In the genomic region with DNA sequence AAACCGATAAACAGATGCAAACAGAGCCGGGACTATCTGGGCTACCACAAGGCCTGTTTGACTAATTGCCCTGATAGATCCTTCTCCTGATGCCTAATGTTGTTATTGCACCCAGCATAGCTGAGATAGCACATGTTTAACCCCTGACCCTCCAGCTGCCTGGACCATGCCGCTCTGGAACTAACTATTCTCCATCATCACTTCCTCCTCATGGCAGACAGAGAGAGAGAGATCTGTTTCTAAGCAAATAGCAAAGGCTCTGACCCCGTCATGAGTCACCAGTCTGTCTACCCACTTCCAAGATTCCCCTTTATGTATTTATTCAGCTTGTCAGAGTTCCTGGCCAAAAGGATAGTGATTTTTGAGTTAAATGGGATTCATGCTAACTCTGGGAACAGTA, we compare ENCODE assay signal across 1 cellular context.
TF ChIP-seq lines count a peak whose summit lies in the region.

No MANE protein-coding gene starts in this region.

TF ChIP-seq in SK-N-SH, 30 proteins besides CTCF, POLR2A, EP300 and RAD21 (continued from another document):
- TF ChIP-seq, protein P1, sequence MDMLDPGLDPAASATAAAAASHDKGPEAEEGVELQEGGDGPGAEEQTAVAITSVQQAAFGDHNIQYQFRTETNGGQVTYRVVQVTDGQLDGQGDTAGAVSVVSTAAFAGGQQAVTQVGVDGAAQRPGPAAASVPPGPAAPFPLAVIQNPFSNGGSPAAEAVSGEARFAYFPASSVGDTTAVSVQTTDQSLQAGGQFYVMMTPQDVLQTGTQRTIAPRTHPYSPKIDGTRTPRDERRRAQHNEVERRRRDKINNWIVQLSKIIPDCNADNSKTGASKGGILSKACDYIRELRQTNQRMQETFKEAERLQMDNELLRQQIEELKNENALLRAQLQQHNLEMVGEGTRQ (IDR thresholded peaks at IDR 0.05; ENCODE audit: borderline replicate concordance, low read depth, low read length), result no peak
- peak; percentile 61; the same call in 1 of the 2 replicates for TF ChIP-seq YY1 (IDR thresholded peaks at IDR 0.05; ENCODE audit: low read depth)
- TF ChIP-seq, protein P2, sequence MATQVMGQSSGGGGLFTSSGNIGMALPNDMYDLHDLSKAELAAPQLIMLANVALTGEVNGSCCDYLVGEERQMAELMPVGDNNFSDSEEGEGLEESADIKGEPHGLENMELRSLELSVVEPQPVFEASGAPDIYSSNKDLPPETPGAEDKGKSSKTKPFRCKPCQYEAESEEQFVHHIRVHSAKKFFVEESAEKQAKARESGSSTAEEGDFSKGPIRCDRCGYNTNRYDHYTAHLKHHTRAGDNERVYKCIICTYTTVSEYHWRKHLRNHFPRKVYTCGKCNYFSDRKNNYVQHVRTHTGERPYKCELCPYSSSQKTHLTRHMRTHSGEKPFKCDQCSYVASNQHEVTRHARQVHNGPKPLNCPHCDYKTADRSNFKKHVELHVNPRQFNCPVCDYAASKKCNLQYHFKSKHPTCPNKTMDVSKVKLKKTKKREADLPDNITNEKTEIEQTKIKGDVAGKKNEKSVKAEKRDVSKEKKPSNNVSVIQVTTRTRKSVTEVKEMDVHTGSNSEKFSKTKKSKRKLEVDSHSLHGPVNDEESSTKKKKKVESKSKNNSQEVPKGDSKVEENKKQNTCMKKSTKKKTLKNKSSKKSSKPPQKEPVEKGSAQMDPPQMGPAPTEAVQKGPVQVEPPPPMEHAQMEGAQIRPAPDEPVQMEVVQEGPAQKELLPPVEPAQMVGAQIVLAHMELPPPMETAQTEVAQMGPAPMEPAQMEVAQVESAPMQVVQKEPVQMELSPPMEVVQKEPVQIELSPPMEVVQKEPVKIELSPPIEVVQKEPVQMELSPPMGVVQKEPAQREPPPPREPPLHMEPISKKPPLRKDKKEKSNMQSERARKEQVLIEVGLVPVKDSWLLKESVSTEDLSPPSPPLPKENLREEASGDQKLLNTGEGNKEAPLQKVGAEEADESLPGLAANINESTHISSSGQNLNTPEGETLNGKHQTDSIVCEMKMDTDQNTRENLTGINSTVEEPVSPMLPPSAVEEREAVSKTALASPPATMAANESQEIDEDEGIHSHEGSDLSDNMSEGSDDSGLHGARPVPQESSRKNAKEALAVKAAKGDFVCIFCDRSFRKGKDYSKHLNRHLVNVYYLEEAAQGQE (IDR thresholded peaks at IDR 0.05; ENCODE audit: low read depth, low read length), result peak; percentile 40; the same call in 1 of the 2 replicates
- no peak for TF ChIP-seq RCOR1 (IDR thresholded peaks at IDR 0.05; ENCODE audit: low read length)
- 0 out of 2 replicates have a peak, but pooled peaks have one; percentile 36 for TF ChIP-seq FOXM1 (IDR thresholded peaks at IDR 0.05; ENCODE audit: low read depth)
- peak; percentile 83 for TF ChIP-seq NFIC (IDR thresholded peaks at IDR 0.05; ENCODE audit: borderline replicate concordance)
- TF ChIP-seq, protein P3, sequence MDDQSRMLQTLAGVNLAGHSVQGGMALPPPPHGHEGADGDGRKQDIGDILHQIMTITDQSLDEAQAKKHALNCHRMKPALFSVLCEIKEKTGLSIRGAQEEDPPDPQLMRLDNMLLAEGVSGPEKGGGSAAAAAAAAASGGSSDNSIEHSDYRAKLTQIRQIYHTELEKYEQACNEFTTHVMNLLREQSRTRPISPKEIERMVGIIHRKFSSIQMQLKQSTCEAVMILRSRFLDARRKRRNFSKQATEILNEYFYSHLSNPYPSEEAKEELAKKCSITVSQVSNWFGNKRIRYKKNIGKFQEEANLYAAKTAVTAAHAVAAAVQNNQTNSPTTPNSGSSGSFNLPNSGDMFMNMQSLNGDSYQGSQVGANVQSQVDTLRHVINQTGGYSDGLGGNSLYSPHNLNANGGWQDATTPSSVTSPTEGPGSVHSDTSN (IDR thresholded peaks at IDR 0.05), result peak; percentile 91
- TF ChIP-seq, protein P4, sequence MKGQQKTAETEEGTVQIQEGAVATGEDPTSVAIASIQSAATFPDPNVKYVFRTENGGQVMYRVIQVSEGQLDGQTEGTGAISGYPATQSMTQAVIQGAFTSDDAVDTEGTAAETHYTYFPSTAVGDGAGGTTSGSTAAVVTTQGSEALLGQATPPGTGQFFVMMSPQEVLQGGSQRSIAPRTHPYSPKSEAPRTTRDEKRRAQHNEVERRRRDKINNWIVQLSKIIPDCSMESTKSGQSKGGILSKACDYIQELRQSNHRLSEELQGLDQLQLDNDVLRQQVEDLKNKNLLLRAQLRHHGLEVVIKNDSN (IDR thresholded peaks at IDR 0.05; ENCODE audit: borderline replicate concordance, low read depth), result no peak; the same call in 1 of the 2 replicates
- no peak for TF ChIP-seq RFX5 (IDR thresholded peaks at IDR 0.05; ENCODE audit: low read length)
- TF ChIP-seq GATA2 (CRISPR knock-in tag; IDR thresholded peaks at IDR 0.05), result no peak
- no peak for TF ChIP-seq FOXJ3 (CRISPR knock-in tag; IDR thresholded peaks at IDR 0.05)
